Comparison of ENCODE assay signal across 2 cellular contexts in genomic region chr9:122138560-122139268, GRCh38.
A peak's percentile ranks its signal among the peaks of the same experiment; 100 is the strongest.
TF ChIP-seq lines count a peak whose summit lies in the region.

No MANE protein-coding gene starts in this region.

TF ChIP-seq in HepG2, 621 proteins besides CTCF, POLR2A, EP300 and RAD21 (continues in another document):
- TF ChIP-seq ZNF292 (CRISPR knock-in tag; IDR thresholded peaks at IDR 0.05; ENCODE audit: borderline replicate concordance, low read depth) (peak; percentile 93), ZNF703 (CRISPR knock-in tag; IDR thresholded peaks at IDR 0.05; ENCODE audit: borderline replicate concordance) (no peak), HMG20A (CRISPR knock-in tag; IDR thresholded peaks at IDR 0.05; ENCODE audit: borderline replicate concordance) (no peak), ZBTB26 (CRISPR knock-in tag; IDR thresholded peaks at IDR 0.05; ENCODE audit: borderline replicate concordance) (no peak), MAZ (IDR thresholded peaks at IDR 0.05; ENCODE audit: borderline replicate concordance, low read depth, low read length) (no peak), MAZ (CRISPR knock-in tag; IDR thresholded peaks at IDR 0.05; ENCODE audit: low read depth) (no peak), ZNF224 (CRISPR knock-in tag; IDR thresholded peaks at IDR 0.05) (no peak), ARID5B (CRISPR knock-in tag; IDR thresholded peaks at IDR 0.05) (0 out of 2 replicates have a peak, but pooled peaks have one; percentile 22), HNF4A (CRISPR knock-in tag; IDR thresholded peaks at IDR 0.05) (peak; percentile 31; the same call in 1 of the 2 replicates), ZNF260 (CRISPR knock-in tag; IDR thresholded peaks at IDR 0.05; ENCODE audit: borderline replicate concordance, low read depth) (no peak), ZNF580 (CRISPR knock-in tag; IDR thresholded peaks at IDR 0.05; ENCODE audit: borderline replicate concordance, low read depth) (no peak), NFYC (CRISPR knock-in tag; IDR thresholded peaks at IDR 0.05) (no peak), SNAPC5 (CRISPR knock-in tag; IDR thresholded peaks at IDR 0.05; ENCODE audit: borderline replicate concordance) (no peak), NR2F6 (IDR thresholded peaks at IDR 0.05) (no peak; the same call in 1 of the 2 replicates), NR2F6 (CRISPR knock-in tag; IDR thresholded peaks at IDR 0.05) (peak; percentile 30; the same call in 1 of the 2 replicates), ZNF615 (CRISPR knock-in tag; IDR thresholded peaks at IDR 0.05; ENCODE audit: borderline replicate concordance) (no peak), KDM6A (CRISPR knock-in tag; IDR thresholded peaks at IDR 0.05; ENCODE audit: low read depth) (0 out of 2 replicates have a peak, but pooled peaks have one; percentile 14), ZC3H13 (CRISPR knock-in tag; IDR thresholded peaks at IDR 0.05) (no peak), ERF (CRISPR knock-in tag; IDR thresholded peaks at IDR 0.05) (no peak), MXD3 (CRISPR knock-in tag; IDR thresholded peaks at IDR 0.05) (no peak), MAFK (conservative IDR thresholded peaks at IDR 0.05 in 1 of 2, IDR thresholded peaks at IDR 0.05 in 1 of 2; ENCODE audit: low read length in 2 of 2) (no peak), MLLT10 (CRISPR knock-in tag; IDR thresholded peaks at IDR 0.05) (no peak), CHD4 (IDR thresholded peaks at IDR 0.05; ENCODE audit: borderline replicate concordance, low read length) (no peak), THAP7 (CRISPR knock-in tag; IDR thresholded peaks at IDR 0.05) (no peak), RARA (CRISPR knock-in tag; IDR thresholded peaks at IDR 0.05) (0 out of 2 replicates have a peak, but pooled peaks have one; percentile 13), THRA (CRISPR knock-in tag; IDR thresholded peaks at IDR 0.05; ENCODE audit: borderline replicate concordance) (no peak)

TF ChIP-seq in H1, 55 proteins besides CTCF, POLR2A, EP300 and RAD21:
- TF ChIP-seq MAFK (IDR thresholded peaks at IDR 0.05; ENCODE audit: low read depth, low read length): no peak
- TF ChIP-seq SIN3A (conservative IDR thresholded peaks at IDR 0.05 in 1 of 2, IDR thresholded peaks at IDR 0.05 in 1 of 2; ENCODE audit: low read depth in 1 of 2, low read length in 2 of 2): no peak
- no peak for TF ChIP-seq CBX8 (IDR thresholded peaks at IDR 0.05; ENCODE audit: borderline replicate concordance, low read depth, low read length)
- TF ChIP-seq CBX5 (IDR thresholded peaks at IDR 0.05; ENCODE audit: low read depth, low read length): no peak
- no peak for TF ChIP-seq CHD1 (IDR thresholded peaks at IDR 0.05; ENCODE audit: low read depth, low read length)
- TF ChIP-seq NANOG (IDR thresholded peaks at IDR 0.05; ENCODE audit: insufficient read depth, low read depth, low read length, poor library complexity, severe bottlenecking): no peak
- no peak for TF ChIP-seq SP4 (IDR thresholded peaks at IDR 0.05; ENCODE audit: low read length)
- no peak for TF ChIP-seq GTF2F1 (IDR thresholded peaks at IDR 0.05; ENCODE audit: borderline replicate concordance, low read depth, low read length)
- TF ChIP-seq BRCA1 (IDR thresholded peaks at IDR 0.05; ENCODE audit: low read depth, low read length): no peak
- TF ChIP-seq CREB1 (IDR thresholded peaks at IDR 0.05): no peak
- TF ChIP-seq TEAD4 (IDR thresholded peaks at IDR 0.05; ENCODE audit: low read depth, low read length): no peak
- no peak for TF ChIP-seq SIX5 (IDR thresholded peaks at IDR 0.05; ENCODE audit: low read depth, low read length)
- TF ChIP-seq POLR2AphosphoS5 (IDR thresholded peaks at IDR 0.05; ENCODE audit: low read depth, low read length): no peak
- no peak for TF ChIP-seq SIRT6 (IDR thresholded peaks at IDR 0.05; ENCODE audit: low read length)
